ENCODE assay signal across 34 cellular contexts in the genomic region with DNA sequence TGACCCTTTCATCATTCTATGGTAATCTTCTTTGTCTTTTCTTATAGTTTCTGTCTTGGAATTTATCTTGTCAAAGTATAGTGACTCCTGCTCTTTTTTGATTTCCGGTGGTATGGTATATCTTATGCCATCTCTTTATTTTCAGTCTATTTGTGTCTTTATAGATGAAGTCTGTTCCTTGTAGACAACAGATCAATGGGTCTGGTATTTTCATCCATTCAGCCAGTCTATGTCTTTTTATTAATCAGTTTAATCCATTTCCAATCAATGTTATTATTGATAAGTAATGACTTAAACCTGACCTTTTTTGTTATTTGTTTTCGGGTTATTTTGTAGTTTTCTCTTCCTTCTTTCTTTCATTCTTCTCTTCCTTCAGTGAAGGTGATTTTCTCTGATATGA.
"Had no signal": no experiment of that assay in that cellular context is flagged by ENCODE, and none has a peak within 500 bp of the region (broad histone marks: within the 10 kb centered on the region; RNA-seq: fewer than 3 reads in every experiment).

No MANE protein-coding gene starts in this region.

- H3K36me3 ChIP-seq: MG63 had no signal

- H3K27me3 ChIP-seq: MG63 had no signal

- DNase-seq: Kasumi-1, MG63, MM.1S, MV-4-11, NCI-H1048, NCI-H1092, NCI-H1092 treated with DMSO at 0.1 percent for 48 hours, NCI-H1105, NCI-H1105 treated with DMSO at 0.1 percent for 48 hours, NCI-H1417, NCI-H1417 treated with DMSO at 0.1 percent for 48 hours, NCI-H1436, NCI-H1436 treated with DMSO at 0.1 percent for 48 hours, NCI-H146, NCI-H1694, NCI-H187, NCI-H187 treated with DMSO at 0.1 percent for 48 hours, NCI-H1930, NCI-H2029, NCI-H2029 treated with DMSO at 0.1 percent for 48 hours, NCI-H2081, NCI-H2081 treated with DMSO at 0.1 percent for 48 hours, NCI-H2107, NCI-H2171, NCI-H2171 treated with DMSO at 0.1 percent for 48 hours, NCI-H2227 treated with DMSO at 0.1 percent for 48 hours, NCI-H226, NCI-H345, NCI-H446, NCI-H446 treated with DMSO at 0.1 percent for 48 hours, NCI-H510A, NCI-H510A treated with DMSO at 0.1 percent for 48 hours, NCI-H524, NCI-H524 treated with DMSO at 0.1 percent for 48 hours had no signal

- H3K4me3 ChIP-seq: MG63 had no signal
